In the genomic region with DNA sequence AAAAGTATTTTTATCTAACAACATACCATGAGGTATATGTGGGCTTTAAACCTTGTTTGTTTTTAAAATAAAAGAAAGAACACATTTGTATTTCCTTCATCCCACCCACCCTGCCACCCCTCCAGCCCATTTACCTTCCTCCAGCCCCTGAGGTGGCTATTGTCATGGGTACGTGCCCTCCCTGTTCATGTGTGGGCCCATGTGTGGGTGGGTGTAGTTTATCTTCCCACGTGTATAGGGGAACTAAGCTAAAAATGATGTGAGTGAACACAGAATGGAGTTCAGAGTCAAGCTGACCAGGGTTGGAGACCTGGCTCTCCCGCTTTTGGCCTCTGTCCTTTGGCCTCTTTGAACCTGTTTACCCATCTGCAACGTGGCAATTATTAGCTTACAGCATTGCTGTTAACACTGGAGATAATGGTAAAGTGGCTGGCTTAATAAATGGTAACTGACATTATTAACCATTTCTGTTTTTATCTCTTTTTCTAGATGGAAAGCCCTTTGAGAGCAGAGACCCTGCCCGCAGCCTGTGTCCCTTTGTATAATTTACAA, we compare ENCODE assay signal across 28 cellular contexts.
"Had no signal": no experiment of that assay in that cellular context is flagged by ENCODE, and none has a peak within 500 bp of the region (broad histone marks: within the 10 kb centered on the region; RNA-seq: fewer than 3 reads in every experiment).

No MANE protein-coding gene starts in this region.

- ATAC-seq: activated CD4-positive, alpha-beta T cell treated with anti-CD3 and anti-CD28 coated beads for 36 hours had no signal

- H3K9me3 ChIP-seq: ascending aorta, Peyer's patch, SJSA1, SK-N-SH had no signal

- H3K27ac ChIP-seq: ascending aorta, cardiac muscle cell, KMS-11, Peyer's patch, SJSA1 had no signal

- H3K27me3 ChIP-seq: ascending aorta, cardiac muscle cell, Peyer's patch, SJSA1 had no signal

- H3K4me2 ChIP-seq: KMS-11, SK-N-SH had no signal

- DNase-seq: activated CD4-positive, alpha-beta memory T cell treated with anti-CD3 and anti-CD28 coated beads for 36 hours; activated CD4-positive, alpha-beta T cell treated with anti-CD3 and anti-CD28 coated beads for 36 hours; activated CD4-positive, alpha-beta T cell treated with anti-CD3 and anti-CD28 coated beads, Interleukin-2, amount 50 U/mL, for 1 hour; activated CD8-positive, alpha-beta memory T cell treated with anti-CD3 and anti-CD28 coated beads, Interleukin-2, amount 50 U/mL, for 4 hours; activated gamma-delta T cell treated with Interleukin-2 at 50 U/mL for 16 hours; activated naive CD4-positive, alpha-beta T cell treated with anti-CD3 and anti-CD28 coated beads for 36 hours; activated T-cell treated with anti-CD3 and anti-CD28 coated beads for 4 hours; activated T-cell treated with anti-CD3 and anti-CD28 coated beads, Interleukin-2, amount 50 U/mL, for 4 hours; amniotic stem cell; MM.1S; MV-4-11; NCI-H1092; NCI-H1436 treated with DMSO at 0.1 percent for 48 hours; NCI-H1694 treated with DMSO at 0.1 percent for 48 hours; NCI-H2029; NCI-H510A; NCI-H748 treated with DMSO at 0.1 percent for 48 hours; NK-92 treated with Interleukin-12 subunit alpha and Interleukin-12 subunit beta, amount 100 ng/mL, for 24 hours; PC-3; Peyer's patch; RPMI8226; SHP77 treated with DMSO at 0.1 percent for 48 hours; SK-N-SH had no signal

- FAIRE-seq: TTC549 had no signal

- H3K36me3 ChIP-seq: ascending aorta, cardiac muscle cell, Peyer's patch, SJSA1 had no signal

- H3K4me1 ChIP-seq: ascending aorta, Peyer's patch had no signal

- H3K4me3 ChIP-seq: ascending aorta, cardiac muscle cell, Peyer's patch, SJSA1 had no signal

- H3K9ac ChIP-seq: KMS-11, SK-N-SH had no signal
